In genomic region chr21:6043430-6044275, GRCh38 we compare ENCODE assay signal across 7 cellular contexts.
DNase-seq lines count a peak whose midpoint lies in the region; ATAC-seq, FAIRE-seq and TF ChIP-seq lines count a peak whose summit lies in the region.
"Not testable (repeated sequence)": the region's sequence is repeated elsewhere in the genome, so short reads cannot be mapped to it uniquely, and the experiment has no call there.

No MANE protein-coding gene starts in this region.

- H3K56ac ChIP-seq in IMR-90 (ENCODE audit: extremely low read depth, insufficient read depth, low read length): not testable (repeated sequence)

- not testable (repeated sequence) for H3K4me1 ChIP-seq in IMR-90 (ENCODE audit: control insufficient read depth, insufficient read depth, low read length); gastroesophageal sphincter; HepG2 (ENCODE audit: insufficient read depth, low read length); pancreas

- TF ChIP-seq RAD21 in IMR-90 (IDR thresholded peaks at IDR 0.05; ENCODE audit: low read length); HepG2 (CRISPR knock-in tag; IDR thresholded peaks at IDR 0.05): not testable (repeated sequence)

- BruUV-seq in IMR-90 (replicated peaks; lab: Mats Ljungman, UMichigan); HepG2 (replicated peaks; lab: Mats Ljungman, UMichigan): not testable (repeated sequence)

- H2AFZ ChIP-seq in IMR-90 (replicated peaks; ENCODE audit: low read length, poor library complexity); HepG2 (ENCODE audit: low read length): not testable (repeated sequence)

- not testable (repeated sequence) for H3K23ac ChIP-seq in IMR-90 (ENCODE audit: low read depth, low read length)

- not testable (repeated sequence) for H3K4me1 Mint-ChIP-seq in activated CD4-positive, alpha-beta T cell treated with anti-CD3 and anti-CD28 coated beads for 36 hours; activated T-helper 17 cell treated with anti-CD3 and anti-CD28 coated beads, Interleukin-2, amount 50 U/mL, for 72 hours; stimulated activated naive B cell treated with anti-CD40 and anti-IgM and Interleukin-4, amounts not matched to agents 10 μg/mL and 1 μg/mL and 100 μg/mL, for 72 hours

- H3K9me3 ChIP-seq in IMR-90 (ENCODE audit: control insufficient read depth, insufficient read depth, low read length); gastroesophageal sphincter; HepG2 (ENCODE audit: low read length); pancreas: not testable (repeated sequence)

- not testable (repeated sequence) for H2BK120ac ChIP-seq in IMR-90 (ENCODE audit: low read depth, low read length)

- not testable (repeated sequence) for H2AK5ac ChIP-seq in IMR-90 (ENCODE audit: low read depth, low read length)

- not testable (repeated sequence) for FAIRE-seq in HepG2 (lab: Jason Lieb, UNC); pancreas (lab: Jason Lieb, UNC)

- WGBS in IMR-90 (ENCODE audit: extremely low coverage in 2 of 2, insufficient read length in 1 of 2), 2 experiments: no CpG with 5 or more reads among the region's 21 CpGs
- no CpG with 5 or more reads among the region's 21 CpGs for WGBS in gastroesophageal sphincter (ENCODE audit: low coverage in 1 of 2), 2 donors
- WGBS in HepG2 (ENCODE audit: low lambda C conversion rate): no CpG with 5 or more reads among the region's 21 CpGs
- no CpG with 5 or more reads among the region's 21 CpGs for WGBS in pancreas, 2 donors

- H3K4me3 ChIP-seq in IMR-90 (ENCODE audit: insufficient read depth, low read depth, low read length); gastroesophageal sphincter; HepG2 (replicated peaks in 1 of 3; ENCODE audit: insufficient read depth in 1 of 3, low read depth in 2 of 3, low read length in 3 of 3); pancreas: not testable (repeated sequence)

- not testable (repeated sequence) for H3K27ac Mint-ChIP-seq in activated CD4-positive, alpha-beta T cell treated with anti-CD3 and anti-CD28 coated beads for 36 hours; activated T-helper 17 cell treated with anti-CD3 and anti-CD28 coated beads, Interleukin-2, amount 50 U/mL, for 72 hours; stimulated activated naive B cell treated with anti-CD40 and anti-IgM and Interleukin-4, amounts not matched to agents 10 μg/mL and 1 μg/mL and 100 μg/mL, for 72 hours

- dilution Hi-C loops in IMR-90 (cut with HindIII; ENCODE audit: low sequenced_read_pairs, unreplicated experiment): not testable (repeated sequence)

- H3K9me1 ChIP-seq in IMR-90 (ENCODE audit: insufficient read depth, low read length): not testable (repeated sequence)

- not testable (repeated sequence) for H3K27me3 ChIP-seq in IMR-90 (ENCODE audit: control insufficient read depth, insufficient read depth, low read length); gastroesophageal sphincter; HepG2 (ENCODE audit: control insufficient read depth in 1 of 2, insufficient read depth in 2 of 2, low read length in 2 of 2); pancreas

- CTCF ChIA-PET in IMR-90 (lab: Yijun Ruan, JAX); activated CD4-positive, alpha-beta T cell treated with anti-CD3 and anti-CD28 coated beads for 36 hours (lab: Charles Lee); HepG2 (lab: Yijun Ruan, JAX; ENCODE audit: low intra/inter-chr PET ratio, low total read pairs): not testable (repeated sequence)

- DNase-seq in IMR-90; HepG2 (ENCODE audit: low spot score); stimulated activated naive B cell treated with anti-CD40 and anti-IgM and Interleukin-4, amounts not matched to agents 10 μg/mL and 1 μg/mL and 100 μg/mL, for 72 hours: not testable (repeated sequence)
- peak; percentile 2 for DNase-seq in activated CD4-positive, alpha-beta T cell treated with anti-CD3 and anti-CD28 coated beads for 36 hours
- DNase-seq in pancreas: peak in 1 of 6 donors; percentile 0

- H4K5ac ChIP-seq in IMR-90 (ENCODE audit: low read depth, low read length): not testable (repeated sequence)

- not testable (repeated sequence) for H3K9me3 Mint-ChIP-seq in activated CD4-positive, alpha-beta T cell treated with anti-CD3 and anti-CD28 coated beads for 36 hours (ENCODE audit: low read depth); activated T-helper 17 cell treated with anti-CD3 and anti-CD28 coated beads, Interleukin-2, amount 50 U/mL, for 72 hours; stimulated activated naive B cell treated with anti-CD40 and anti-IgM and Interleukin-4, amounts not matched to agents 10 μg/mL and 1 μg/mL and 100 μg/mL, for 72 hours

- H2BK15ac ChIP-seq in IMR-90 (ENCODE audit: low read depth, low read length): not testable (repeated sequence)

- not testable (repeated sequence) for H3K14ac ChIP-seq in IMR-90 (replicated peaks; ENCODE audit: low read depth, low read length)

- H3K27ac ChIP-seq in IMR-90 (ENCODE audit: insufficient read depth, low read length); gastroesophageal sphincter; HepG2 (ENCODE audit: extremely low read length, insufficient read depth, low read length); pancreas: not testable (repeated sequence)

- not testable (repeated sequence) for H3K36me3 ChIP-seq in IMR-90 (ENCODE audit: control insufficient read depth, insufficient read depth, low read length); gastroesophageal sphincter; HepG2 (replicated peaks in 1 of 2; ENCODE audit: control insufficient read depth in 1 of 2, insufficient read depth in 2 of 2, low read length in 2 of 2); pancreas

- in situ Hi-C loops in IMR-90 (cut with MboI; ENCODE audit: low sequenced_read_pairs); HepG2 (cut with HindIII; ENCODE audit: extremely low pct_ligation_motif_present, low pct_unique_long_range_greater_than_20kb): not testable (repeated sequence)

- H3K79me2 ChIP-seq in HepG2 (ENCODE audit: insufficient read depth, low read length): not testable (repeated sequence)

- not testable (repeated sequence) for H3K36me3 Mint-ChIP-seq in activated CD4-positive, alpha-beta T cell treated with anti-CD3 and anti-CD28 coated beads for 36 hours (ENCODE audit: low read depth); activated T-helper 17 cell treated with anti-CD3 and anti-CD28 coated beads, Interleukin-2, amount 50 U/mL, for 72 hours (ENCODE audit: low read depth); stimulated activated naive B cell treated with anti-CD40 and anti-IgM and Interleukin-4, amounts not matched to agents 10 μg/mL and 1 μg/mL and 100 μg/mL, for 72 hours

- not testable (repeated sequence) for H2AK9ac ChIP-seq in IMR-90 (replicated peaks; ENCODE audit: low read depth, low read length, poor library complexity)

- not testable (repeated sequence) for H3K9ac ChIP-seq in IMR-90 (ENCODE audit: low read depth, low read length); HepG2 (ENCODE audit: insufficient read depth, low read depth, low read length)

- not testable (repeated sequence) for TF ChIP-seq POLR2A in IMR-90 (IDR thresholded peaks at IDR 0.05; ENCODE audit: low read depth, low read length); gastroesophageal sphincter (IDR thresholded peaks at IDR 0.05); HepG2 (IDR thresholded peaks at IDR 0.05; ENCODE audit: insufficient read depth in 1 of 2, low read depth in 2 of 2, low read length in 2 of 2)

- not testable (repeated sequence) for H3K4me3 Mint-ChIP-seq in activated CD4-positive, alpha-beta T cell treated with anti-CD3 and anti-CD28 coated beads for 36 hours; activated T-helper 17 cell treated with anti-CD3 and anti-CD28 coated beads, Interleukin-2, amount 50 U/mL, for 72 hours; stimulated activated naive B cell treated with anti-CD40 and anti-IgM and Interleukin-4, amounts not matched to agents 10 μg/mL and 1 μg/mL and 100 μg/mL, for 72 hours

- not testable (repeated sequence) for H3K79me1 ChIP-seq in IMR-90 (ENCODE audit: low read depth in 1 of 2, low read length in 2 of 2)

- not testable (repeated sequence) for H3K27me3 Mint-ChIP-seq in activated CD4-positive, alpha-beta T cell treated with anti-CD3 and anti-CD28 coated beads for 36 hours; activated T-helper 17 cell treated with anti-CD3 and anti-CD28 coated beads, Interleukin-2, amount 50 U/mL, for 72 hours; stimulated activated naive B cell treated with anti-CD40 and anti-IgM and Interleukin-4, amounts not matched to agents 10 μg/mL and 1 μg/mL and 100 μg/mL, for 72 hours

- not testable (repeated sequence) for H4K8ac ChIP-seq in IMR-90 (ENCODE audit: low read depth in 2 of 2, low read length in 2 of 2)

- not testable (repeated sequence) for H2BK5ac ChIP-seq in IMR-90 (ENCODE audit: low read depth, low read length, poor library complexity, severe bottlenecking)

- H4K20me1 ChIP-seq in IMR-90 (ENCODE audit: insufficient read depth, low read length); HepG2 (ENCODE audit: insufficient read depth, low read length): not testable (repeated sequence)

- not testable (repeated sequence) for H4K91ac ChIP-seq in IMR-90 (ENCODE audit: insufficient read depth, low read depth, low read length)

- H2BK20ac ChIP-seq in IMR-90 (ENCODE audit: low read depth, low read length): not testable (repeated sequence)

- H3K4ac ChIP-seq in IMR-90 (ENCODE audit: low read depth, low read length): not testable (repeated sequence)

- TF ChIP-seq CTCF in IMR-90 (conservative IDR thresholded peaks at IDR 0.05; ENCODE audit: low read depth, low read length); gastroesophageal sphincter (IDR thresholded peaks at IDR 0.05); HepG2 (CRISPR knock-in tag; IDR thresholded peaks at IDR 0.05); pancreas (IDR thresholded peaks at IDR 0.05): not testable (repeated sequence)

- TF ChIP-seq EP300 in gastroesophageal sphincter (IDR thresholded peaks at IDR 0.05); HepG2 (IDR thresholded peaks at IDR 0.05; ENCODE audit: low read depth in 2 of 2, low read length in 2 of 2); HepG2 (CRISPR knock-in tag; IDR thresholded peaks at IDR 0.05; ENCODE audit: borderline replicate concordance): not testable (repeated sequence)

- POLR2A ChIA-PET in IMR-90 (lab: Charles Lee; ENCODE audit: unreplicated experiment); activated CD4-positive, alpha-beta T cell treated with anti-CD3 and anti-CD28 coated beads for 36 hours (lab: Charles Lee); HepG2 (lab: Yijun Ruan, JAX): not testable (repeated sequence)

- H3K4me2 ChIP-seq in IMR-90 (ENCODE audit: low read depth, low read length); HepG2 (ENCODE audit: low read depth, low read length): not testable (repeated sequence)

- H3K18ac ChIP-seq in IMR-90 (ENCODE audit: low read depth, low read length): not testable (repeated sequence)

- ATAC-seq in IMR-90 (ENCODE audit: low read depth): peak; percentile 81
- peak; percentile 97 for ATAC-seq in activated CD4-positive, alpha-beta T cell treated with anti-CD3 and anti-CD28 coated beads for 36 hours
- ATAC-seq in activated T-helper 17 cell treated with anti-CD3 and anti-CD28 coated beads, Interleukin-2, amount 50 U/mL, for 72 hours (replicated peaks): peak; percentile 95
- ATAC-seq in gastroesophageal sphincter: peak; percentile 34
- ATAC-seq in HepG2: peak; percentile 85
- peak in 3 of 4 donors; percentile 41 to 81 (median 74) for ATAC-seq in pancreas
- peak; percentile 80 to 86 for ATAC-seq in stimulated activated naive B cell treated with anti-CD40 and anti-IgM and Interleukin-4, amounts not matched to agents 10 μg/mL and 1 μg/mL and 100 μg/mL, for 72 hours (replicated peaks)

- intact Hi-C loops in IMR-90 (cut with micrococcal nuclease); activated CD4-positive, alpha-beta T cell treated with anti-CD3 and anti-CD28 coated beads for 36 hours (cut with DNase I, micrococcal nuclease); HepG2 (cut with micrococcal nuclease; ENCODE audit: unreplicated experiment); pancreas (cut with DNase I): not testable (repeated sequence)

Comparison
In these comparisons a context has a peak if more than half of its experiments do, and no peak if none do; other contexts are left out.
1. ATAC-seq: peak in every context shown above with its lines; median percentile 97 in activated CD4-positive, alpha-beta T cell treated with anti-CD3 and anti-CD28 coated beads for 36 hours; 95 in activated T-helper 17 cell treated with anti-CD3 and anti-CD28 coated beads, Interleukin-2, amount 50 U/mL, for 72 hours; 85 in HepG2; 83 in stimulated activated naive B cell treated with anti-CD40 and anti-IgM and Interleukin-4, amounts not matched to agents 10 μg/mL and 1 μg/mL and 100 μg/mL, for 72 hours; 81 in IMR-90; 74 in pancreas; 34 in gastroesophageal sphincter.